In genomic region chr7:69586315-69586714, GRCh38 we compare ENCODE assay signal across 8 cellular contexts.
"Had no signal": no experiment of that assay in that cellular context is flagged by ENCODE, and none has a peak within 500 bp of the region (broad histone marks: within the 10 kb centered on the region; RNA-seq: fewer than 3 reads in every experiment).

No MANE protein-coding gene starts in this region.

- ATAC-seq: GM12878 had no signal

- H3K4me3 ChIP-seq: GM12878 had no signal

- DNase-seq: GDM1, GF-D8 had no signal

- FAIRE-seq: G401.6, GM12878, GM12891, GM12892, GM18507, GM19239 had no signal
